In the genomic region with DNA sequence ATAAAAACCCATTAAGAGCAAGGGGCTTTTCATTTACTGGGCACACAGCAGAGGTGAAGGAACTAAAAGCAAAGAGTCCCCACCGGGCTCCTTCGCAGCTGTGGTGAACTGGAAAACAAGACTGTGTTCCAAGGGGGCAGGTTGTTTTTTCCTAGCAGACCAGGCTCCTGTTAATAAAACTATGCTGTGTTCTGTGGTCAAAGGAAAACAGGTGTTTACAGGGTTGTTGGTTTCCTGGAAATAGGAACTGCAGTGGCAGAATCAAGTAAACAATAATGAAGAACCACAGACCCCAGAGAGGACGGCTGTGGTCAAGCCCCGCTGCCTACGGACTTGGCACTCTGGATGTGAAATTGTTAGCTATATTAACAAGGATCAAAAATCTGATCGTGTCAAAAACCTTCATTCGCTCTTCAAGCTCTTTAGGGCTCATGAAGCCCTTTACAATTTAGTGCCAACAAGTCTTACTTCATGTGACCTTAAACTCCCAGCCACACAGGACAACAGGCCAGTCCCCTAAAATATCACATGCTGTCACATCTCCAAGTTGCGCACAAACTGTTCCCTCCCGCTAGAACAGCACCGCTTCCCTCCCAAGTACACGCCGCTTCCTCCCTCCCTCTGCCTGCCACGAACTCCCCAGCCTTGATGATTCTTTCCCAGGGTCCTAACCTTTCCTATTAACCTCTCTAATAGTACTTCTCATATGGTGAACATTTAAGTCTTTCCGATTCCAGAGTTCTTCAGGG, we compare ENCODE assay signal across 19 cellular contexts.
DNase-seq lines count a peak whose midpoint lies in the region; ATAC-seq, FAIRE-seq and TF ChIP-seq lines count a peak whose summit lies in the region.
"Had no signal": no experiment of that assay in that cellular context is flagged by ENCODE, and none has a peak within 500 bp of the region (broad histone marks: within the 10 kb centered on the region; RNA-seq: fewer than 3 reads in every experiment).

No MANE protein-coding gene starts in this region.

- peaks cover 0 to 27% of the 10 kb centered on the region in 2 experiments; a peak in 2 of 4 replicates for H3K79me2 ChIP-seq in H1 (ENCODE audit: control insufficient read depth in 1 of 2, insufficient read depth in 2 of 2, low read length in 2 of 2)
- H3K79me2 ChIP-seq in mesendoderm (ENCODE audit: control insufficient read depth, insufficient read depth, low read length), result no peaks in the 10 kb centered on the region

- H2BK5ac ChIP-seq in H1 (ENCODE audit: low read depth, low read length) (peak overlapping the region; percentile 10; the same call in 1 of the 2 replicates), mesendoderm (ENCODE audit: low read length) (no peak overlapping the region)

- 90% methylated on average over 14 of the region's 14 CpGs; no CpG with 5 or more reads in 1 of the 2 experiments for WGBS in H1 (ENCODE audit: extremely low coverage in 1 of 2, insufficient coverage in 1 of 2, insufficient read length in 1 of 2, insufficient replicate concordance in 2 of 2, low coverage in 1 of 2, low lambda C conversion rate in 2 of 2, missing lambda C conversion rate in 1 of 2), 2 experiments
- WGBS in mesendoderm (ENCODE audit: extremely low coverage, insufficient coverage, low lambda C conversion rate), result no CpG with 5 or more reads among the region's 14 CpGs

- H3K27ac ChIP-seq in H1 (ENCODE audit: low read depth, low read length) (no peak overlapping the region), mesendoderm (ENCODE audit: low read depth, low read length) (no peak overlapping the region)
- H3K27ac ChIP-seq: right lobe of liver had no signal

- peaks cover 0 to 4% (median 2%) of the 10 kb centered on the region in 3 donors for H3K9me3 Mint-ChIP-seq in IgD-negative memory B cell
- peaks cover 7 to 15% of the 10 kb centered on the region in 2 donors for H3K9me3 Mint-ChIP-seq in stimulated activated naive B cell treated with anti-CD40 and anti-IgM and Interleukin-4, amounts not matched to agents 10 μg/mL and 1 μg/mL and 100 μg/mL, for 72 hours
- H3K9me3 Mint-ChIP-seq: HFFc6 had no signal

- H3K4me1 ChIP-seq in H1 (replicated peaks in 1 of 4; ENCODE audit: control insufficient read depth in 3 of 4, insufficient read depth in 4 of 4, low read length in 3 of 4) (peaks cover 14 to 32% (median 27%) of the 10 kb centered on the region in 4 experiments), mesendoderm (ENCODE audit: control insufficient read depth, low read depth, low read length) (peaks cover 12% of the 10 kb centered on the region)

- CTCF ChIA-PET in H1 (lab: Charles Lee; ENCODE audit: partially characterized antibody), result interaction anchor here (0.6 to 2.2 kb wide), 6 partner anchors 9 to 1009 kb away, joined by 3 to 5 read pairs (median 3); no protein-coding TSS in a partner anchor

- H2BK20ac ChIP-seq in H1 (ENCODE audit: low read length), result no peak overlapping the region; the same call in 1 of the 2 replicates

- H3K23ac ChIP-seq in H1 (ENCODE audit: insufficient read length) (no peak overlapping the region), mesendoderm (ENCODE audit: low read length) (no peak overlapping the region)

- H3K4ac ChIP-seq in H1 (replicated peaks; ENCODE audit: insufficient read length, low read depth, low read length) (no peak overlapping the region), mesendoderm (ENCODE audit: low read depth, low read length) (peak overlapping the region; percentile 81)

- peaks cover 2 to 27% (median 8%) of the 10 kb centered on the region in 4 experiments; a peak in 6 of 8 replicates for H3K36me3 ChIP-seq in H1 (ENCODE audit: control insufficient read depth in 2 of 4, insufficient read depth in 4 of 4, low read length in 3 of 4)
- no peaks in the 10 kb centered on the region for H3K36me3 ChIP-seq in mesendoderm (ENCODE audit: control insufficient read depth, insufficient read depth, low read length)

- peak; percentile 16 to 22 for ATAC-seq in stimulated activated naive B cell treated with anti-CD40 and anti-IgM and Interleukin-4, amounts not matched to agents 10 μg/mL and 1 μg/mL and 100 μg/mL, for 72 hours (replicated peaks)

- H3K18ac ChIP-seq in H1 (ENCODE audit: extremely low read depth, low read length) (no peak overlapping the region; the same call in 1 of the 2 replicates), mesendoderm (ENCODE audit: low read length) (peak overlapping the region; percentile 96)

- peaks cover 6% of the 10 kb centered on the region for H3K36me3 Mint-ChIP-seq in IgD-negative memory B cell
- peaks cover 67 to 76% of the 10 kb centered on the region in 2 donors for H3K36me3 Mint-ChIP-seq in stimulated activated naive B cell treated with anti-CD40 and anti-IgM and Interleukin-4, amounts not matched to agents 10 μg/mL and 1 μg/mL and 100 μg/mL, for 72 hours

- TF ChIP-seq RAD21 in H1 (IDR thresholded peaks at IDR 0.05 in 1 of 2, conservative IDR thresholded peaks at IDR 0.05 in 1 of 2; ENCODE audit: low read depth in 2 of 2, low read length in 2 of 2), result no peak

- no peak overlapping the region for H3K14ac ChIP-seq in H1 (ENCODE audit: insufficient read length)

- no peak overlapping the region for H4K5ac ChIP-seq in H1 (ENCODE audit: insufficient read length, low read depth, low read length)
- H4K5ac ChIP-seq in mesendoderm (ENCODE audit: low read length), result no peak overlapping the region

- no peaks in the 10 kb centered on the region; the same call in 1 of the 2 replicates for H3K23me2 ChIP-seq in H1 (ENCODE audit: low read depth, low read length)

- no peaks in the 10 kb centered on the region for H3K27me3 Mint-ChIP-seq in IgD-negative memory B cell
- H3K27me3 Mint-ChIP-seq in stimulated activated naive B cell treated with anti-CD40 and anti-IgM and Interleukin-4, amounts not matched to agents 10 μg/mL and 1 μg/mL and 100 μg/mL, for 72 hours, result no peaks in the 10 kb centered on the region
- H3K27me3 Mint-ChIP-seq: central memory CD8-positive, alpha-beta T cell; effector memory CD8-positive, alpha-beta T cell had no signal

- FAIRE-seq in H1 (lab: Jason Lieb, UNC), result no peak

- peak overlapping the region in 2 of 3 donors; percentile 30 to 61 for H3K27ac Mint-ChIP-seq in IgD-negative memory B cell
- peak overlapping the region; percentile 95 for H3K27ac Mint-ChIP-seq in stimulated activated naive B cell treated with anti-CD40 and anti-IgM and Interleukin-4, amounts not matched to agents 10 μg/mL and 1 μg/mL and 100 μg/mL, for 72 hours
- H3K27ac Mint-ChIP-seq: HFFc6, type B pancreatic cell had no signal

- H3K9me3 ChIP-seq in H1 (ENCODE audit: insufficient read depth in 2 of 2, low read depth in 1 of 2, low read length in 1 of 2), result no peaks in the 10 kb centered on the region
- H3K9me3 ChIP-seq: right lobe of liver had no signal

- H4K8ac ChIP-seq in H1 (ENCODE audit: extremely low read depth, insufficient read depth, low read length) (no peak overlapping the region), mesendoderm (ENCODE audit: low read depth, low read length) (no peak overlapping the region)

- peaks cover 0 to 1% (median 0%) of the 10 kb centered on the region in 4 experiments; a peak in 1 of 7 replicates for H3K27me3 ChIP-seq in H1 (replicated peaks in 1 of 4; ENCODE audit: control insufficient read depth in 3 of 4, extremely low read depth in 1 of 4, insufficient read depth in 3 of 4, low read length in 3 of 4)
- H3K27me3 ChIP-seq in mesendoderm (ENCODE audit: insufficient read depth, low read length, poor library complexity), result no peaks in the 10 kb centered on the region
- H3K27me3 ChIP-seq: right lobe of liver had no signal

- peaks cover 6% of the 10 kb centered on the region in 2 experiments for H4K20me1 ChIP-seq in H1 (replicated peaks in 1 of 2; ENCODE audit: control insufficient read depth in 1 of 2, insufficient read depth in 2 of 2, low read length in 2 of 2)

- H2BK120ac ChIP-seq in H1 (replicated peaks; ENCODE audit: low read depth, low read length), result no peak overlapping the region
- peak overlapping the region; percentile 88 for H2BK120ac ChIP-seq in mesendoderm (ENCODE audit: low read depth, low read length)

- H4K91ac ChIP-seq in H1 (replicated peaks; ENCODE audit: insufficient read length, low read length), result no peak overlapping the region

- H3K4me3 Mint-ChIP-seq in IgD-negative memory B cell, result peak overlapping the region in 2 of 4 donors; percentile 81 to 85
- peak overlapping the region; percentile 3 to 60 for H3K4me3 Mint-ChIP-seq in stimulated activated naive B cell treated with anti-CD40 and anti-IgM and Interleukin-4, amounts not matched to agents 10 μg/mL and 1 μg/mL and 100 μg/mL, for 72 hours
- H3K4me3 Mint-ChIP-seq: HFFc6, type B pancreatic cell had no signal

- H3K4me3 ChIP-seq in H1 (ENCODE audit: extremely low read depth in 1 of 4, insufficient read depth in 2 of 4, low read depth in 3 of 4, low read length in 4 of 4) (no peak overlapping the region), mesendoderm (ENCODE audit: low read length) (no peak overlapping the region)
- H3K4me3 ChIP-seq: right lobe of liver had no signal

- DNase-seq in H1 (ENCODE audit: low read depth in 1 of 2, low spot score in 2 of 2), result no peak
- no peak for DNase-seq in mesendoderm
- DNase-seq in stimulated activated naive B cell treated with anti-CD40 and anti-IgM and Interleukin-4, amounts not matched to agents 10 μg/mL and 1 μg/mL and 100 μg/mL, for 72 hours, result no peak
- DNase-seq in NCI-H187 treated with DMSO at 0.1 percent for 48 hours (lab: John Stamatoyannopoulos, UW), result no peak
- DNase-seq in AML-193 (lab: John Stamatoyannopoulos, UW), result no peak
- DNase-seq in kidney glomerular epithelial cell (lab: John Stamatoyannopoulos, UW), result no peak
- no peak for DNase-seq in NCI-H2227 treated with DMSO at 0.1 percent for 48 hours (lab: John Stamatoyannopoulos, UW)
- DNase-seq: DMS 273 treated with DMSO at 0.1 percent for 48 hours; HFFc6; KG1; mammary epithelial cell; right lobe of liver; stimulated activated CD4-positive, alpha-beta T cell treated with anti-CD3 and anti-CD28 coated beads, Interleukin-4, amount 100 ng/mL, for 1 hour; stimulated activated CD8-positive, alpha-beta memory T cell treated with anti-CD3 and anti-CD28 coated beads, Interleukin-4, amount 100 ng/mL, for 48 hours; T-helper 1 cell had no signal

- no peak overlapping the region for H2BK15ac ChIP-seq in H1 (ENCODE audit: low read length)
- H2BK15ac ChIP-seq in mesendoderm (replicated peaks; ENCODE audit: low read depth), result peak overlapping the region; percentile 93

- no peak overlapping the region for H2BK12ac ChIP-seq in H1 (ENCODE audit: low read depth, low read length)

- H3K4me1 Mint-ChIP-seq in IgD-negative memory B cell, result peaks cover 45 to 62% (median 59%) of the 10 kb centered on the region in 3 donors
- peaks cover 69 to 93% of the 10 kb centered on the region in 2 donors for H3K4me1 Mint-ChIP-seq in stimulated activated naive B cell treated with anti-CD40 and anti-IgM and Interleukin-4, amounts not matched to agents 10 μg/mL and 1 μg/mL and 100 μg/mL, for 72 hours
- H3K4me1 Mint-ChIP-seq: central memory CD8-positive, alpha-beta T cell had no signal

- H3K56ac ChIP-seq in H1 (replicated peaks; ENCODE audit: insufficient read length, low read depth, low read length), result no peak overlapping the region
- H3K56ac ChIP-seq in mesendoderm (ENCODE audit: low read length), result peak overlapping the region; percentile 56

- TF ChIP-seq CTCF in H1 (IDR thresholded peaks at IDR 0.05; ENCODE audit: control extremely low read depth in 1 of 3, insufficient read depth in 1 of 3, low read depth in 1 of 3, low read length in 3 of 3), result no peak

- H3K4me2 ChIP-seq in H1 (ENCODE audit: insufficient read depth in 1 of 2, low read depth in 2 of 2, low read length in 2 of 2) (no peak overlapping the region; a peak in 2 of 4 replicates), mesendoderm (ENCODE audit: low read length) (no peak overlapping the region)

- H3K79me1 ChIP-seq in H1 (ENCODE audit: low read depth, low read length) (no peaks in the 10 kb centered on the region; the same call in none of the 2 replicates), mesendoderm (ENCODE audit: low read length) (no peaks in the 10 kb centered on the region)

- no peak for TF ChIP-seq EP300 in H1 (IDR thresholded peaks at IDR 0.05; ENCODE audit: borderline replicate concordance in 1 of 2, low read depth in 2 of 2, low read length in 2 of 2)

- POLR2A ChIA-PET in H1 (lab: Charles Lee; ENCODE audit: partially characterized antibody), result interaction anchor here (0.6 to 1.0 kb wide), 3 partner anchors 85 to 1330 kb away, joined by 3 read pairs; no protein-coding TSS in a partner anchor

- TF ChIP-seq POLR2A in H1 (IDR thresholded peaks at IDR 0.05; ENCODE audit: control extremely low read depth in 1 of 2, low read depth in 2 of 2, low read length in 2 of 2), result no peak

- H2AK5ac ChIP-seq in H1 (ENCODE audit: low read depth, low read length) (peak overlapping the region; percentile 75; the same call in 1 of the 2 replicates), mesendoderm (ENCODE audit: low read length) (no peak overlapping the region)

- H3K9ac ChIP-seq in H1 (replicated peaks in 1 of 4; ENCODE audit: extremely low read depth in 1 of 4, low read depth in 3 of 4, low read length in 3 of 4) (no peak overlapping the region), mesendoderm (ENCODE audit: low read length) (no peak overlapping the region)

- H2AFZ ChIP-seq in H1 (ENCODE audit: low read length), result no peak overlapping the region
